17 cellular contexts compared by ENCODE assay signal in the genomic region with DNA sequence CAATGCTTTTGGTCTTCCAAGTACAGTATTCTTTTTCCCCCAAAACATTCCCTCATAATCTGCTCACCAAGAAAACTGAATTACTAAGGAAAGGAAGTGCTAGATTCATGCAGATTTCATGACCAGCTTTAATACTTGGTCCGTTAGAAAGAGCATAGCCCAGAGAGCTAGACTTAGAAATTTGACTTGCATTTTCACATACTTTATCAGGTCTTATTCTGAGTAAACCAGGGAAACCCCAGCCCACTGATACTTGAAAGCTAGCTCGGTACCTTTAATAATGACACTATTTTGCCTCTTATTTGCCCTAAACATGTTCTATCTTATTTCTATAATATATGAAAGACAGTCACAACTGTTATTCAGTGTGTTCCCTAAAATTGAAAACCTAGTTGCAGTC.
A peak's percentile ranks its signal among the peaks of the same experiment; 100 is the strongest.
DNase-seq lines count a peak whose midpoint lies in the region; ATAC-seq lines count a peak whose summit lies in the region.
"Had no signal": no experiment of that assay in that cellular context is flagged by ENCODE, and none has a peak within 500 bp of the region (broad histone marks: within the 10 kb centered on the region; RNA-seq: fewer than 3 reads in every experiment).

No MANE protein-coding gene starts in this region.

- no peak for DNase-seq in stimulated activated CD4-positive, alpha-beta T cell treated with anti-CD3 and anti-CD28 coated beads, Interleukin-15, amount 100 ng/mL, for 24 hours
- no peak for DNase-seq in activated naive CD4-positive, alpha-beta T cell (lab: John Stamatoyannopoulos, UW)
- DNase-seq in aorta = no peak
- DNase-seq: activated CD4-positive, alpha-beta T cell treated with anti-CD3 and anti-CD28 coated beads, Interleukin-2, amount 10 ng/mL, durations not matched to agents 24 days and 14 days; activated T-cell treated with anti-CD3 and anti-CD28 coated beads, Interleukin-2, amount 50 U/mL, for 72 hours; dermis blood vessel endothelial cell; NCI-H2081; NCI-H748 treated with DMSO at 0.1 percent for 48 hours; nephron progenitor cell; stimulated activated CD4-positive, alpha-beta T cell treated with anti-CD3 and anti-CD28 coated beads, Interleukin-4, amount 100 ng/mL, for 1 hour had no signal

- WGBS in aorta, 2 donors = 95 to 98% methylated on average over 2 of the region's 2 CpGs

- no peaks in the 10 kb centered on the region for H3K9me3 ChIP-seq in aorta (ENCODE audit: control insufficient read depth, low read length)
- H3K9me3 ChIP-seq: right atrium auricular region had no signal

- intact Hi-C loops in aorta (cut with DNase I) = no loop called here

- ATAC-seq in GM18502 (IDR thresholded peaks at IDR 0.05; ENCODE audit: poor library complexity, unreplicated experiment) = peak; percentile 89
- peak; percentile 87 for ATAC-seq in GM19463 (IDR thresholded peaks at IDR 0.05; ENCODE audit: unreplicated experiment)
- ATAC-seq in HG02763 (IDR thresholded peaks at IDR 0.05; ENCODE audit: unreplicated experiment) = peak; percentile 51
- ATAC-seq in HG03439 (IDR thresholded peaks at IDR 0.05; ENCODE audit: unreplicated experiment) = peak; percentile 69
- no peak for ATAC-seq in HG02571 (IDR thresholded peaks at IDR 0.05; ENCODE audit: unreplicated experiment)
- ATAC-seq in aorta (ENCODE audit: low FRiP score) = no peak
- ATAC-seq: activated T-cell treated with anti-CD3 and anti-CD28 coated beads, Interleukin-2, amount 50 U/mL, for 72 hours; stimulated activated effector memory CD8-positive, alpha-beta T cell treated with anti-CD3 and anti-CD28 coated beads, Interleukin-12 subunit alpha, Interleukin-12 subunit beta, amount 100 ng/mL, for 72 hours had no signal

- H3K36me3 ChIP-seq in aorta (ENCODE audit: control insufficient read depth in 1 of 2, insufficient read depth in 2 of 2, low read length in 1 of 2) = no peaks in the 10 kb centered on the region
- H3K36me3 ChIP-seq: right atrium auricular region had no signal

- no peaks in the 10 kb centered on the region for H3K4me1 ChIP-seq in aorta (ENCODE audit: control insufficient read depth in 1 of 2, insufficient read depth in 2 of 2, low read length in 2 of 2)
- H3K4me1 ChIP-seq: right atrium auricular region had no signal

- no peak overlapping the region for H3K4me3 ChIP-seq in aorta (ENCODE audit: low read length in 2 of 2)
- H3K4me3 ChIP-seq: right atrium auricular region had no signal

- H3K27me3 ChIP-seq in aorta (ENCODE audit: control insufficient read depth in 1 of 2, insufficient read depth in 2 of 2, low read length in 1 of 2) = no peaks in the 10 kb centered on the region
- H3K27me3 ChIP-seq: right atrium auricular region had no signal

- H3K27ac ChIP-seq in aorta (ENCODE audit: low read depth in 1 of 2, low read length in 2 of 2) = no peak overlapping the region
- H3K27ac ChIP-seq: right atrium auricular region had no signal

Comparison
In these comparisons a context has a peak if more than half of its experiments do, and no peak if none do; other contexts are left out.
1. ATAC-seq: peak in GM18502 (single experiment), GM19463 (single experiment), HG02763 (single experiment) and HG03439 (single experiment); none in HG02571 (single experiment) and aorta (single experiment).